8 cellular contexts compared by ENCODE assay signal in genomic region chr19:52139291-52140076, GRCh38. TPM values are rescaled to one million over a fixed set of nuclear protein-coding genes. Genes with fewer than 3 reads are reported as not detected.
DNase-seq lines count a peak whose midpoint lies in the region; FAIRE-seq and TF ChIP-seq lines count a peak whose summit lies in the region.

Gene ZNF616, minus strand, starts transcription at chr19:52139938. Its CDS starts 9,426 bp downstream, at chr19:52130512.

- no peak for TF ChIP-seq EP300 in stomach (IDR thresholded peaks at IDR 0.05)

- peaks cover 27% of the 10 kb centered on the region for H3K9me3 Mint-ChIP-seq in neural crest cell

- peaks cover 22% of the 10 kb centered on the region for H3K4me1 Mint-ChIP-seq in neural crest cell

- H3K9me3 ChIP-seq in MG63 (peaks cover 24% of the 10 kb centered on the region), stomach (peaks cover 0 to 17% (median 9%) of the 10 kb centered on the region in 4 donors)

- peak within 1 kb of the TSS; percentile 74 for H3K4me3 ChIP-seq in H7 (ENCODE audit: insufficient read depth, low read depth, low read length)
- peak within 1 kb of the TSS; percentile 68 for H3K4me3 ChIP-seq in MG63
- H3K4me3 ChIP-seq in fibroblast of villous mesenchyme (ENCODE audit: low read depth, low read length): peak within 1 kb of the TSS; percentile 100
- H3K4me3 ChIP-seq in stomach: peak within 1 kb of the TSS; percentile 69 to 92 (median 82)

- H3K36me3 ChIP-seq in H7 (replicated peaks; ENCODE audit: control insufficient read depth, insufficient read depth, low read length) (no peaks in the 10 kb centered on the region; the same call in 1 of the 2 replicates), MG63 (peaks cover 7% of the 10 kb centered on the region; the same call in 1 of the 2 replicates), stomach (peaks cover 0 to 7% (median 2%) of the 10 kb centered on the region in 4 donors)

- TF ChIP-seq CTCF in fibroblast of villous mesenchyme (IDR thresholded peaks at IDR 0.05; ENCODE audit: insufficient read depth, low read depth, low read length) (peak; percentile 79), neural crest cell (conservative IDR thresholded peaks at IDR 0.05) (peak; percentile 81), stomach (IDR thresholded peaks at IDR 0.05) (peak in 5 of 7 experiments; percentile 57 to 83 (median 76))

- no peak for TF ChIP-seq POLR2A in stomach (IDR thresholded peaks at IDR 0.05)

- H3K4me1 ChIP-seq in stomach: peaks cover 19 to 28% (median 23%) of the 10 kb centered on the region in 4 donors

- WGBS in stomach, 5 donors: 0 to 1% (median 0%) methylated on average over 48 to 50 of the region's 50 CpGs

- H3K36me3 Mint-ChIP-seq in neural crest cell (ENCODE audit: low read depth): peaks cover 54% of the 10 kb centered on the region

- no peaks in the 10 kb centered on the region for H3K27me3 Mint-ChIP-seq in neural crest cell (ENCODE audit: low read depth)

- H3K27ac Mint-ChIP-seq in neural crest cell (ENCODE audit: unreplicated experiment): peak within 1 kb of the TSS; percentile 99

- H3K4me3 Mint-ChIP-seq in neural crest cell: peak within 1 kb of the TSS; percentile 98

- H3K27me3 ChIP-seq in H7 (ENCODE audit: control insufficient read depth, insufficient read depth, low read length) (no peaks in the 10 kb centered on the region), MG63 (no peaks in the 10 kb centered on the region), stomach (no peaks in the 10 kb centered on the region)

- intact Hi-C loops in stomach (cut with DNase I; ENCODE audit: low total_unique reads): loop anchor here (5.0 kb wide), 1 partner anchor 98 kb away; no protein-coding TSS in a partner anchor

- H3K27ac ChIP-seq in stomach: peak within 1 kb of the TSS; percentile 86 to 97 (median 93)

- peak; percentile 93 for FAIRE-seq in G401.6 (lab: Jason Lieb, UNC)

- DNase-seq in H7 (peak; percentile 99), MG63 (peak; percentile 96), SIG-M5 (lab: John Stamatoyannopoulos, UW) (peak; percentile 21), activated gamma-delta T cell treated with Interleukin-2 at 50 U/mL for 16 hours (peak; percentile 98), fibroblast of villous mesenchyme (ENCODE audit: low read depth) (peak; percentile 96), neural crest cell (ENCODE audit: low read depth, low spot score) (peak; percentile 97), stomach (peak; percentile 98)

RNA-seq across cellular contexts. Expression of gene ZNF616, which starts in this region (rescaled TPM):
- 4.8 and 10.3 TPM in 2 replicates for total RNA-seq in H7 (2014; rRNA removed; shearing (Covaris generic))
- total RNA-seq in MG63 (2014; rRNA removed; shearing (Covaris generic); ENCODE audit: low replicate concordance): 1.6 and 1.9 TPM in 2 replicates
- total RNA-seq in fibroblast of villous mesenchyme: 7.4 and 12.5 TPM in 2 replicates
- total RNA-seq in neural crest cell: 18.9 and 25.2 TPM in 2 replicates
- total RNA-seq in stomach: 10 to 100 TPM in 1 of 5 donors, 1 to 10 TPM in 3, under 1 TPM in 1; 0.29 to 23.3 (median 7.2) TPM
- polyA plus RNA-seq in stomach: 1 to 10 TPM; 1.7 to 2.0 (median 1.7) TPM

Comparison
In these comparisons a context has a peak if more than half of its experiments do, and no peak if none do; other contexts are left out.
1. Peak in every context shown above with its lines: DNase-seq, H3K4me3 ChIP-seq and H3K27ac ChIP-seq.
2. DNase-seq: peak in every context shown above with its lines; median percentile 99 in H7; 98 in activated gamma-delta T cell treated with Interleukin-2 at 50 U/mL for 16 hours; 98 in stomach; 97 in neural crest cell; 96 in MG63; 96 in fibroblast of villous mesenchyme; 21 in SIG-M5.